25 cellular contexts compared by ENCODE assay signal in the genomic region with DNA sequence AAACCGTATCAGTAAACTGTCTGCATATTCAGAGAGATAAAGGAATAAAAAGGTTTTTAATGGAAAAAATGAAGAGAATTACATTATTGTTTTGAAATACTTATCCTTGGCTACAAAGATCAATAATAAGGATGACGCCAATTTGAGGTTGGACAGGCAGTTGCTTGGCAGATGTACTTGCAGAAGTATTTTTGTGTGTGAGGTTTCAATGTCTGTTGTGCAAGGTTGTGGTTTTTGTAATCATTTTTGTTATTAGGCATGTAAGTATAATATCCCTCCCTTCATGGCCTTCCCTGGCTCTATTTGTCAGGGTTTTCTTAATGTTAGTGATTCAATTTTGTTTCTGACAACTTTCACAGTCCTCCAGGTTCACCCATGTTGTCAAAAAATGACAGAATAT.
"Had no signal": no experiment of that assay in that cellular context is flagged by ENCODE, and none has a peak within 500 bp of the region (broad histone marks: within the 10 kb centered on the region; RNA-seq: fewer than 3 reads in every experiment).

No MANE protein-coding gene starts in this region.

- H3K9me3 Mint-ChIP-seq: activated CD4-positive, alpha-beta T cell treated with anti-CD3 and anti-CD28 coated beads, Interleukin-2, amount 10 ng/mL, durations not matched to agents 7 days and 5 days; activated naive CD4-positive, alpha-beta T cell treated with anti-CD3 and anti-CD28 coated beads, Interleukin-2, amount 10 ng/mL, durations not matched to agents 7 days and 5 days; activated naive CD8-positive, alpha-beta T cell treated with anti-CD3 and anti-CD28 coated beads for 36 hours; activated T-cell treated with anti-CD3 and anti-CD28 coated beads, Interleukin-2, amount 50 U/mL, for 72 hours; activated T-helper 2 cell treated with anti-CD3 and anti-CD28 coated beads, Interferon-gamma antibody, Interleukin-2, Interleukin-4, amounts not matched to agents 10 μg/mL and 5 μg/mL and 100 μg/mL, durations not matched to agents 14 hours and 24 hours and 36 hours; T-cell had no signal

- H3K36me3 Mint-ChIP-seq: activated CD4-positive, alpha-beta memory T cell treated with anti-CD3 and anti-CD28 coated beads for 36 hours; activated naive CD4-positive, alpha-beta T cell treated with anti-CD3 and anti-CD28 coated beads, Interleukin-2, amount 10 ng/mL, durations not matched to agents 7 days and 5 days; activated naive CD8-positive, alpha-beta T cell treated with anti-CD3 and anti-CD28 coated beads for 36 hours; T-cell had no signal

- DNase-seq: activated CD4-positive, alpha-beta memory T cell treated with anti-CD3 and anti-CD28 coated beads for 36 hours; activated CD4-positive, alpha-beta T cell treated with anti-CD3 and anti-CD28 coated beads, Interleukin-2, amount 10 ng/mL, durations not matched to agents 7 days and 5 days; activated CD4-positive, CD25-positive, alpha-beta regulatory T cell; activated CD8-positive, alpha-beta memory T cell treated with anti-CD3 and anti-CD28 coated beads for 24 hours; activated gamma-delta T cell treated with Interleukin-2 at 50 U/mL for 16 hours; activated naive CD4-positive, alpha-beta T cell treated with anti-CD3 and anti-CD28 coated beads, Interleukin-2, amount 10 ng/mL, durations not matched to agents 7 days and 5 days; activated naive CD8-positive, alpha-beta T cell treated with anti-CD3 and anti-CD28 coated beads for 36 hours; activated T-cell treated with anti-CD3 and anti-CD28 coated beads, Interleukin-2, amount 50 U/mL, for 72 hours; anterior cingulate cortex; cerebellar nuclear complex; KG1; NCI-H1092 treated with DMSO at 0.1 percent for 48 hours; NCI-H1436; NCI-H1694 treated with DMSO at 0.1 percent for 48 hours; NCI-H2029 treated with DMSO at 0.1 percent for 48 hours; NCI-H510A treated with DMSO at 0.1 percent for 48 hours; NCI-H69; NK-92 treated with Interleukin-12 subunit alpha and Interleukin-12 subunit beta, amount 100 ng/mL, for 24 hours; PC-3; SHP77; T-cell; T-helper 2 cell; T1000 had no signal

- H3K27ac ChIP-seq: VCaP had no signal

- ATAC-seq: activated T-cell treated with anti-CD3 and anti-CD28 coated beads, Interleukin-2, amount 50 U/mL, for 72 hours; PC-3; T-cell had no signal

- H3K27me3 Mint-ChIP-seq: activated CD4-positive, alpha-beta memory T cell treated with anti-CD3 and anti-CD28 coated beads for 36 hours; activated CD4-positive, alpha-beta T cell treated with anti-CD3 and anti-CD28 coated beads, Interleukin-2, amount 10 ng/mL, durations not matched to agents 7 days and 5 days; activated naive CD4-positive, alpha-beta T cell treated with anti-CD3 and anti-CD28 coated beads, Interleukin-2, amount 10 ng/mL, durations not matched to agents 7 days and 5 days; activated naive CD8-positive, alpha-beta T cell treated with anti-CD3 and anti-CD28 coated beads for 36 hours; T-cell had no signal

- H3K4me1 Mint-ChIP-seq: activated CD4-positive, alpha-beta T cell treated with anti-CD3 and anti-CD28 coated beads, Interleukin-2, amount 10 ng/mL, durations not matched to agents 7 days and 5 days; activated naive CD4-positive, alpha-beta T cell treated with anti-CD3 and anti-CD28 coated beads, Interleukin-2, amount 10 ng/mL, durations not matched to agents 7 days and 5 days; activated naive CD8-positive, alpha-beta T cell treated with anti-CD3 and anti-CD28 coated beads for 36 hours; T-cell had no signal

- H3K4me3 Mint-ChIP-seq: activated CD4-positive, alpha-beta memory T cell treated with anti-CD3 and anti-CD28 coated beads for 36 hours; activated CD4-positive, alpha-beta T cell treated with anti-CD3 and anti-CD28 coated beads, Interleukin-2, amount 10 ng/mL, durations not matched to agents 7 days and 5 days; activated naive CD4-positive, alpha-beta T cell treated with anti-CD3 and anti-CD28 coated beads, Interleukin-2, amount 10 ng/mL, durations not matched to agents 7 days and 5 days; activated naive CD8-positive, alpha-beta T cell treated with anti-CD3 and anti-CD28 coated beads for 36 hours; activated T-cell treated with anti-CD3 and anti-CD28 coated beads, Interleukin-2, amount 50 U/mL, for 72 hours; T-cell had no signal
